Comparison of ENCODE assay signal across 1 cellular context in genomic region chr7:45670717-45671116, GRCh38.
TF ChIP-seq lines count a peak whose summit lies in the region.

No MANE protein-coding gene starts in this region.

TF ChIP-seq in liver, 16 proteins besides CTCF, POLR2A, EP300 and RAD21 (continued from another document):
- TF ChIP-seq ZBTB33 (IDR thresholded peaks at IDR 0.05) (no peak), NR2F2 (IDR thresholded peaks at IDR 0.05) (peak; percentile 21), REST (IDR thresholded peaks at IDR 0.05) (no peak), RXRA (IDR thresholded peaks at IDR 0.05) (peak; percentile 86 to 98)
